In genomic region chr20:53533500-53533899, GRCh38 we compare ENCODE assay signal across 28 cellular contexts.
"Had no signal": no experiment of that assay in that cellular context is flagged by ENCODE, and none has a peak within 500 bp of the region (broad histone marks: within the 10 kb centered on the region; RNA-seq: fewer than 3 reads in every experiment).

No MANE protein-coding gene starts in this region.

- H3K4me3 ChIP-seq: left lung, lower lobe of right lung, neural progenitor cell, ovary, right atrium auricular region, right lobe of liver, smooth muscle cell, suprapubic skin, thoracic aorta, tibial artery, uterus had no signal

- H3K27ac ChIP-seq: left lung, lower lobe of right lung, neural progenitor cell, ovary, right atrium auricular region, right lobe of liver, suprapubic skin, thoracic aorta, tibial artery, uterus had no signal

- DNase-seq: hypothalamus; immature natural killer cell; kidney; left colon; left lung; lower lobe of right lung; mammary epithelial cell; mesendoderm; natural killer cell; nephron progenitor cell; ovary; right lobe of liver; stimulated activated CD4-positive, alpha-beta T cell treated with anti-CD3 and anti-CD28 coated beads, Interleukin-1b, Interleukin-23, amount 100 ng/mL, for 48 hours; stimulated activated CD4-positive, alpha-beta T cell treated with anti-CD3 and anti-CD28 coated beads, Interleukin-2, amount 100 ng/mL, for 48 hours; stimulated activated CD4-positive, alpha-beta T cell treated with anti-CD3 and anti-CD28 coated beads, Interleukin-4, amount 100 ng/mL, for 4 hours; stimulated activated CD8-positive, alpha-beta memory T cell treated with anti-CD3 and anti-CD28 coated beads, Interleukin-4, amount 100 ng/mL, for 48 hours; stimulated activated naive CD4-positive, alpha-beta T cell; tibial artery; trophoblast cell; uterus had no signal

- H2AFZ ChIP-seq: neural progenitor cell had no signal

- H3K4me1 ChIP-seq: lower lobe of right lung, right atrium auricular region, right lobe of liver, suprapubic skin, tibial artery, uterus had no signal

- H3K27ac Mint-ChIP-seq: immature natural killer cell; mesothelial cell of epicardium; natural killer cell; nephron progenitor cell; neural progenitor cell; progenitor cell of endocrine pancreas; stimulated activated naive CD8-positive, alpha-beta T cell treated with anti-CD3 and anti-CD28 coated beads, Interleukin-15, Interleukin-2, amounts not matched to agents 100 ng/mL and 50 ng/mL, for 24 hours had no signal

- H3K36me3 ChIP-seq: left lung, lower lobe of right lung, neural progenitor cell, ovary, right atrium auricular region, right lobe of liver, suprapubic skin, thoracic aorta, tibial artery, uterus had no signal

- ATAC-seq: left colon, left lung, lower lobe of right lung, natural killer cell, right lobe of liver had no signal

- H3K9me3 ChIP-seq: left lung, lower lobe of right lung, ovary, right atrium auricular region, right lobe of liver, suprapubic skin, thoracic aorta, tibial artery, uterus had no signal

- H3K9me3 Mint-ChIP-seq: immature natural killer cell; mesothelial cell of epicardium; natural killer cell; nephron progenitor cell; neural progenitor cell; stimulated activated naive CD8-positive, alpha-beta T cell treated with anti-CD3 and anti-CD28 coated beads, Interleukin-15, Interleukin-2, amounts not matched to agents 100 ng/mL and 50 ng/mL, for 24 hours had no signal

- H3K4me3 Mint-ChIP-seq: immature natural killer cell; mesothelial cell of epicardium; natural killer cell; nephron progenitor cell; neural progenitor cell; stimulated activated naive CD8-positive, alpha-beta T cell treated with anti-CD3 and anti-CD28 coated beads, Interleukin-15, Interleukin-2, amounts not matched to agents 100 ng/mL and 50 ng/mL, for 24 hours had no signal

- H3K27me3 Mint-ChIP-seq: progenitor cell of endocrine pancreas; stimulated activated naive CD8-positive, alpha-beta T cell treated with anti-CD3 and anti-CD28 coated beads, Interleukin-15, Interleukin-2, amounts not matched to agents 100 ng/mL and 50 ng/mL, for 24 hours had no signal

- H3K4me2 ChIP-seq: neural progenitor cell, smooth muscle cell had no signal

- H3K36me3 Mint-ChIP-seq: immature natural killer cell, mesothelial cell of epicardium, natural killer cell, neural progenitor cell had no signal

- H3K4me1 Mint-ChIP-seq: immature natural killer cell, mesothelial cell of epicardium, natural killer cell had no signal

- H3K9ac ChIP-seq: neural progenitor cell had no signal

- H3K27me3 ChIP-seq: left lung, neural progenitor cell, ovary, right atrium auricular region, right lobe of liver, suprapubic skin, uterus had no signal
